Comparison of ENCODE assay signal across 9 cellular contexts in genomic region chr6:70956191-70956450, GRCh38. TPM values are rescaled to one million over a fixed set of nuclear protein-coding genes. Genes with fewer than 3 reads are reported as not detected.
DNase-seq lines count a peak whose midpoint lies in the region; TF ChIP-seq lines count a peak whose summit lies in the region.
"Had no signal": no experiment of that assay in that cellular context is flagged by ENCODE, and none has a peak within 500 bp of the region (broad histone marks: within the 10 kb centered on the region; RNA-seq: fewer than 3 reads in every experiment).

No MANE protein-coding gene starts in this region.

- no peak for DNase-seq in T-helper 2 cell treated with Interferon-gamma antibody and Interleukin-4, amounts not matched to agents 5 μg/mL and 100 μg/mL, for 36 hours (ENCODE audit: low spot score)
- no peak for DNase-seq in T-helper 2 cell
- DNase-seq in iPS DF 6.9 (ENCODE audit: low read depth, low spot score) = no peak
- DNase-seq in suprapubic skin (ENCODE audit: low spot score in 2 of 2) = no peak
- DNase-seq in COLO829 (ENCODE audit: low spot score) = no peak
- no peak for DNase-seq in GDM1 (lab: John Stamatoyannopoulos, UW)
- no peak for DNase-seq in foreskin melanocyte

- H3K4me3 Mint-ChIP-seq in T-helper 2 cell treated with Interferon-gamma antibody and Interleukin-4, amounts not matched to agents 5 μg/mL and 100 μg/mL, for 36 hours = peak overlapping the region; percentile 77

- no peak for TF ChIP-seq EP300 in suprapubic skin (IDR thresholded peaks at IDR 0.05)

- TF ChIP-seq CTCF in VCaP (conservative IDR thresholded peaks at IDR 0.05) (peak; percentile 49), suprapubic skin (IDR thresholded peaks at IDR 0.05) (no peak)

- H3K36me3 ChIP-seq in iPS DF 6.9 (ENCODE audit: control insufficient read depth, insufficient read depth, low read length) (no peaks in the 10 kb centered on the region), suprapubic skin (no peaks in the 10 kb centered on the region)

- H3K4me3 ChIP-seq in iPS DF 6.9 (ENCODE audit: low read length) (peak overlapping the region; percentile 42; the same call in 1 of the 2 replicates), suprapubic skin (peak overlapping the region; percentile 65)

- TF ChIP-seq POLR2A in suprapubic skin (IDR thresholded peaks at IDR 0.05) = no peak

- H3K27ac Mint-ChIP-seq in T-helper 2 cell treated with Interferon-gamma antibody and Interleukin-4, amounts not matched to agents 5 μg/mL and 100 μg/mL, for 36 hours = no peak overlapping the region

- H3K4me1 Mint-ChIP-seq in T-helper 2 cell treated with Interferon-gamma antibody and Interleukin-4, amounts not matched to agents 5 μg/mL and 100 μg/mL, for 36 hours (ENCODE audit: low read depth) = peaks cover 10% of the 10 kb centered on the region

- no peaks in the 10 kb centered on the region for H3K9me3 Mint-ChIP-seq in T-helper 2 cell treated with Interferon-gamma antibody and Interleukin-4, amounts not matched to agents 5 μg/mL and 100 μg/mL, for 36 hours

- H3K4me1 ChIP-seq in iPS DF 6.9 (ENCODE audit: control insufficient read depth, insufficient read depth, low read length) = 0 out of 2 replicates have a peak, but pooled peaks cover 2% of the 10 kb centered on the region
- peaks cover 25% of the 10 kb centered on the region for H3K4me1 ChIP-seq in suprapubic skin

- H3K36me3 Mint-ChIP-seq in T-helper 2 cell treated with Interferon-gamma antibody and Interleukin-4, amounts not matched to agents 5 μg/mL and 100 μg/mL, for 36 hours (ENCODE audit: low read depth) = no peaks in the 10 kb centered on the region

- H3K27ac ChIP-seq in VCaP (no peak overlapping the region; the same call in 1 of the 2 replicates), iPS DF 6.9 (ENCODE audit: low read length) (no peak overlapping the region), suprapubic skin (no peak overlapping the region)

- H3K9me3 ChIP-seq in iPS DF 6.9 (ENCODE audit: control insufficient read depth, insufficient read depth, low read length) (no peaks in the 10 kb centered on the region), suprapubic skin (no peaks in the 10 kb centered on the region)

- peaks cover 78% of the 10 kb centered on the region for H3K27me3 Mint-ChIP-seq in T-helper 2 cell treated with Interferon-gamma antibody and Interleukin-4, amounts not matched to agents 5 μg/mL and 100 μg/mL, for 36 hours (ENCODE audit: low read depth)

- peaks cover 22% of the 10 kb centered on the region for H3K27me3 ChIP-seq in iPS DF 6.9 (ENCODE audit: control insufficient read depth, insufficient read depth, low read length)
- H3K27me3 ChIP-seq in suprapubic skin = peaks cover 45% of the 10 kb centered on the region

- WGBS in iPS DF 6.9 (ENCODE audit: insufficient coverage, insufficient read length) = no CpG with 5 or more reads among the region's 27 CpGs
- 2% methylated on average over 21 of the region's 27 CpGs for WGBS in suprapubic skin

RNA-seq across cellular contexts. Expression of gene B3GAT2, which starts 0.7 kb away (rescaled TPM):
- total RNA-seq in suprapubic skin = under 1 TPM in 1 of 4 donors, not detected in 3; 0.21 TPM
- total RNA-seq: T-helper 2 cell treated with Interferon-gamma antibody and Interleukin-4, amounts not matched to agents 100 ng/mL and 5 ng/mL, for 36 hours had no signal
